In the genomic region with DNA sequence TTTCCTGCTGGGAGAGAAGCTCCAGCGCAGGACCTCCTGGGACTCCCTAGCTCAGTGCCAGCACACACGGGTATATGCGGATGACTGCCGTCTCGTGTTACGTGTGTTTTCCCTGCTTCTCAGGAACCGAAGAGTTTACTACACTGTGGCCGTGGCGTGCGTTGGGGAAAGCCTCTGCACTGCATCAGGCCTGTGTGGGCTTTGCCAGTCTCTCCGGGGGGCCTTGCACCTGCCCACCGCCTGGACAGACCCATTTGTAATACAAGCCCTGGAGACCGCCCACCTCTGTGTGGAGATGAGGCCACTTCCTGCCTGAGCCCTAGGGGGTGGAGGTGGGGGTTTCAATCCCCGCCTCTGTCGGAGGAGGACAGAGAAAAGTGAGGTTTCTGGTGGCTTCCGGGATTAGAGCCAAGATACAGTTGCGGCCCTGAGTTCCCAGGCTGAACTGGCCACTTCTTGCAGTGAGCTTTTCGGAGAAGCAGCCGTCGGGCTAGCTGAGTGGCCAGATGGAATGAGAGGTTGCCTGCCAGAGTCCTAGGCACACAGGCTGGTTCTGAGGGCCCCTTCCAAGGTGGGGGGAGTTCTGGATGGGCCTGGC, we compare ENCODE assay signal across 8 cellular contexts. TPM values are rescaled to one million over a fixed set of nuclear protein-coding genes. Genes with fewer than 3 reads are reported as not detected.
DNase-seq lines count a peak whose midpoint lies in the region; ATAC-seq, FAIRE-seq and TF ChIP-seq lines count a peak whose summit lies in the region.

No MANE protein-coding gene starts in this region.

- no peak overlapping the region for H3K4me3 ChIP-seq in A673 (ENCODE audit: low read depth, low read length, poor library complexity, severe bottlenecking)
- no peak overlapping the region for H3K4me3 ChIP-seq in right lobe of liver

- peaks cover 5% of the 10 kb centered on the region for H3K27me3 Mint-ChIP-seq in nephron progenitor cell (ENCODE audit: low read depth, poor library complexity)

- no peak for TF ChIP-seq POLR2A in right lobe of liver (IDR thresholded peaks at IDR 0.05)

- peak; percentile 94 for DNase-seq in A673 (ENCODE audit: low spot score)
- peak; percentile 73 for DNase-seq in GM18507 (ENCODE audit: extremely low spot score, insufficient read length, low read depth)
- peak; percentile 56 for DNase-seq in NCI-H2029 treated with DMSO at 0.1 percent for 48 hours (lab: John Stamatoyannopoulos, UW)
- DNase-seq in activated CD8-positive, alpha-beta memory T cell treated with anti-CD3 and anti-CD28 coated beads, Interleukin-2, amount 50 U/mL, for 48 hours, result peak; percentile 71
- no peak for DNase-seq in right lobe of liver
- no peak for DNase-seq in NCI-H187 treated with DMSO at 0.1 percent for 48 hours (lab: John Stamatoyannopoulos, UW)
- DNase-seq in nephron progenitor cell, result no peak

- CTCF ChIA-PET in A673 (lab: Charles Lee), result interaction anchor here (1.1 to 1.4 kb wide), 3 partner anchors 12 to 55 kb away, joined by 4 to 6 read pairs (median 4); no protein-coding TSS in a partner anchor

- H3K4me1 ChIP-seq in A673 (ENCODE audit: insufficient read depth, low read length, poor library complexity, severe bottlenecking), result peaks cover 43% of the 10 kb centered on the region
- H3K4me1 ChIP-seq in right lobe of liver, result peaks cover 0 to 65% (median 20%) of the 10 kb centered on the region in 4 donors

- TF ChIP-seq CTCF in A673 (conservative IDR thresholded peaks at IDR 0.05; ENCODE audit: low read depth, low read length), result no peak
- no peak for TF ChIP-seq CTCF in right lobe of liver (IDR thresholded peaks at IDR 0.05)
- no peak for TF ChIP-seq CTCF in nephron progenitor cell (IDR thresholded peaks at IDR 0.05)

- POLR2A ChIA-PET in A673 (lab: Charles Lee; ENCODE audit: low non-redundant PET), result no interaction called here

- H3K27ac ChIP-seq in A673 (ENCODE audit: low read depth, low read length, poor library complexity, severe bottlenecking) (peak overlapping the region; percentile 85), right lobe of liver (peak overlapping the region in 2 of 3 donors; percentile 11 to 48)

- peaks cover 91% of the 10 kb centered on the region for H3K4me1 Mint-ChIP-seq in nephron progenitor cell

- H3K36me3 ChIP-seq in A673 (ENCODE audit: insufficient read depth, low read length, poor library complexity, severe bottlenecking) (no peaks in the 10 kb centered on the region), right lobe of liver (no peaks in the 10 kb centered on the region)

- 50% methylated on average over 3 of the region's 20 CpGs for WGBS in right lobe of liver (ENCODE audit: insufficient coverage, low coverage, low lambda C conversion rate, missing lambda C conversion rate)

- peak; percentile 98 for FAIRE-seq in GM18507 (lab: Jason Lieb, UNC)

- H3K27me3 ChIP-seq in A673 (replicated peaks; ENCODE audit: insufficient read depth, low read depth, low read length, poor library complexity) (no peaks in the 10 kb centered on the region), right lobe of liver (no peaks in the 10 kb centered on the region)

- H3K27ac Mint-ChIP-seq in nephron progenitor cell, result no peak overlapping the region

- H3K9me3 ChIP-seq in A673 (ENCODE audit: low read depth, low read length, poor library complexity, severe bottlenecking) (peaks cover 10% of the 10 kb centered on the region), right lobe of liver (no peaks in the 10 kb centered on the region)

- H3K9me3 Mint-ChIP-seq in nephron progenitor cell, result peaks cover 10% of the 10 kb centered on the region

- BruUV-seq in A673 (replicated peaks; lab: Mats Ljungman, UMichigan), result no TSS peak

- peaks cover 14% of the 10 kb centered on the region for H3K36me3 Mint-ChIP-seq in nephron progenitor cell (ENCODE audit: low read depth)

- ATAC-seq in HG02870 (IDR thresholded peaks at IDR 0.05; ENCODE audit: unreplicated experiment) (peak; percentile 65), right lobe of liver (peak; percentile 4 to 36 (median 26))

- intact Hi-C loops in A673 (cut with micrococcal nuclease; ENCODE audit: unreplicated experiment) (loop anchor here (5.0 kb wide), 1 partner anchor 43 kb away; the partner anchor contains the start of gene GSE1), right lobe of liver (cut with DNase I) (loop anchor here (5.0 to 10.0 kb wide), 2 partner anchors 38 to 45 kb away; partner anchors contain the start of gene GSE1 (in 1 of the 2))

- no peak overlapping the region for H3K4me3 Mint-ChIP-seq in nephron progenitor cell

RNA-seq across cellular contexts. Expression of gene GSE1, which starts 43.4 kb away (rescaled TPM):
- total RNA-seq in A673 (2021) (64.2 and 72.4 TPM in 2 replicates), right lobe of liver (10 to 100 TPM; 30.0 to 48.0 (median 38.8) TPM)

Comparison
In these comparisons a context has a peak if more than half of its experiments do, and no peak if none do; other contexts are left out.
1. DNase-seq: peak in A673 (single experiment), GM18507 (single experiment), NCI-H2029 treated with DMSO at 0.1 percent for 48 hours (single experiment) and activated CD8-positive, alpha-beta memory T cell treated with anti-CD3 and anti-CD28 coated beads, Interleukin-2, amount 50 U/mL, for 48 hours (single experiment); none in right lobe of liver (0 of 3), NCI-H187 treated with DMSO at 0.1 percent for 48 hours (single experiment) and nephron progenitor cell (single experiment).